In genomic region chr2:8392098-8392844, GRCh38 we compare ENCODE assay signal across 1 cellular context.
TF ChIP-seq lines count a peak whose summit lies in the region.

No MANE protein-coding gene starts in this region.

TF ChIP-seq in HepG2, 621 proteins besides CTCF, POLR2A, EP300 and RAD21 (continued from another document and continues in another):
- TF ChIP-seq ZBTB40 (IDR thresholded peaks at IDR 0.05) (no peak), ZBTB40 (CRISPR knock-in tag; IDR thresholded peaks at IDR 0.05) (0 out of 2 replicates have a peak, but pooled peaks have one; percentile 39), ATM (IDR thresholded peaks at IDR 0.05; ENCODE audit: borderline replicate concordance) (no peak), ZNF652 (CRISPR knock-in tag; IDR thresholded peaks at IDR 0.05; ENCODE audit: borderline replicate concordance, low read depth) (no peak), RBAK (CRISPR knock-in tag; IDR thresholded peaks at IDR 0.05) (no peak), PRMT3 (CRISPR knock-in tag; IDR thresholded peaks at IDR 0.05; ENCODE audit: borderline replicate concordance, low read depth) (no peak), ELF1 (CRISPR knock-in tag; IDR thresholded peaks at IDR 0.05) (no peak), RARA (CRISPR knock-in tag; IDR thresholded peaks at IDR 0.05) (peak; percentile 24; the same call in 1 of the 2 replicates), TBX2 (CRISPR knock-in tag; IDR thresholded peaks at IDR 0.05; ENCODE audit: borderline replicate concordance) (no peak), RXRB (CRISPR knock-in tag; IDR thresholded peaks at IDR 0.05; ENCODE audit: borderline replicate concordance) (0 out of 2 replicates have a peak, but pooled peaks have one; percentile 15), HCFC1 (IDR thresholded peaks at IDR 0.05; ENCODE audit: low read depth, low read length) (no peak), FOXO4 (CRISPR knock-in tag; conservative IDR thresholded peaks at IDR 0.05) (0 out of 2 replicates have a peak, but pooled peaks have one; percentile 19), SALL1 (CRISPR knock-in tag; IDR thresholded peaks at IDR 0.05) (peak; percentile 71), ARNTL (CRISPR knock-in tag; IDR thresholded peaks at IDR 0.05) (peak; percentile 49; the same call in 1 of the 2 replicates), MAZ (IDR thresholded peaks at IDR 0.05; ENCODE audit: borderline replicate concordance, low read depth, low read length) (no peak), MAZ (CRISPR knock-in tag; IDR thresholded peaks at IDR 0.05; ENCODE audit: low read depth) (0 out of 2 replicates have a peak, but pooled peaks have one; percentile 18), HMG20A (CRISPR knock-in tag; IDR thresholded peaks at IDR 0.05; ENCODE audit: borderline replicate concordance) (no peak), ARID5B (CRISPR knock-in tag; IDR thresholded peaks at IDR 0.05) (0 out of 2 replicates have a peak, but pooled peaks have one; percentile 27), GABPA (IDR thresholded peaks at IDR 0.05; ENCODE audit: low read depth, low read length) (no peak), GABPA (CRISPR knock-in tag; IDR thresholded peaks at IDR 0.05; ENCODE audit: low read depth) (0 out of 2 replicates have a peak, but pooled peaks have one; percentile 9), NRL (CRISPR knock-in tag; IDR thresholded peaks at IDR 0.05; ENCODE audit: borderline replicate concordance) (0 out of 2 replicates have a peak, but pooled peaks have one; percentile 34), WIZ (CRISPR knock-in tag; IDR thresholded peaks at IDR 0.05) (0 out of 2 replicates have a peak, but pooled peaks have one; percentile 38), HMG20B (CRISPR knock-in tag; conservative IDR thresholded peaks at IDR 0.05) (no peak), ZNF749 (CRISPR knock-in tag; IDR thresholded peaks at IDR 0.05; ENCODE audit: borderline replicate concordance) (no peak), AKNA (CRISPR knock-in tag; IDR thresholded peaks at IDR 0.05; ENCODE audit: borderline replicate concordance) (no peak), ZNF431 (CRISPR knock-in tag; IDR thresholded peaks at IDR 0.05; ENCODE audit: borderline replicate concordance, low read depth) (peak; percentile 62; the same call in 1 of the 2 replicates)
- TF ChIP-seq, protein P1, sequence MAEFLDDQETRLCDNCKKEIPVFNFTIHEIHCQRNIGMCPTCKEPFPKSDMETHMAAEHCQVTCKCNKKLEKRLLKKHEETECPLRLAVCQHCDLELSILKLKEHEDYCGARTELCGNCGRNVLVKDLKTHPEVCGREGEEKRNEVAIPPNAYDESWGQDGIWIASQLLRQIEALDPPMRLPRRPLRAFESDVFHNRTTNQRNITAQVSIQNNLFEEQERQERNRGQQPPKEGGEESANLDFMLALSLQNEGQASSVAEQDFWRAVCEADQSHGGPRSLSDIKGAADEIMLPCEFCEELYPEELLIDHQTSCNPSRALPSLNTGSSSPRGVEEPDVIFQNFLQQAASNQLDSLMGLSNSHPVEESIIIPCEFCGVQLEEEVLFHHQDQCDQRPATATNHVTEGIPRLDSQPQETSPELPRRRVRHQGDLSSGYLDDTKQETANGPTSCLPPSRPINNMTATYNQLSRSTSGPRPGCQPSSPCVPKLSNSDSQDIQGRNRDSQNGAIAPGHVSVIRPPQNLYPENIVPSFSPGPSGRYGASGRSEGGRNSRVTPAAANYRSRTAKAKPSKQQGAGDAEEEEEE (CRISPR knock-in tag; IDR thresholded peaks at IDR 0.05; ENCODE audit: borderline replicate concordance), result no peak
- TF ChIP-seq, protein P2, sequence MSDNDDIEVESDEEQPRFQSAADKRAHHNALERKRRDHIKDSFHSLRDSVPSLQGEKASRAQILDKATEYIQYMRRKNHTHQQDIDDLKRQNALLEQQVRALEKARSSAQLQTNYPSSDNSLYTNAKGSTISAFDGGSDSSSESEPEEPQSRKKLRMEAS (IDR thresholded peaks at IDR 0.05), result peak; percentile 43; the same call in 1 of the 2 replicates
- TF ChIP-seq, protein P3, sequence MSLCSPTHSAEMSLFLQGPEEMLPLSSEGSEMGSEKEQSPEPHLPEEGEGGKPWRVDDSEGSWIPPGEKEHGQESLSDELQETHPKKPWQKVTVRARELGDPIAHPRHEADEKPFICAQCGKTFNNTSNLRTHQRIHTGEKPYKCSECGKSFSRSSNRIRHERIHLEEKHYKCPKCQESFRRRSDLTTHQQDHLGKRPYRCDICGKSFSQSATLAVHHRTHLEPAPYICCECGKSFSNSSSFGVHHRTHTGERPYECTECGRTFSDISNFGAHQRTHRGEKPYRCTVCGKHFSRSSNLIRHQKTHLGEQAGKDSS (CRISPR knock-in tag; IDR thresholded peaks at IDR 0.05; ENCODE audit: borderline replicate concordance, low read depth), result no peak
- TF ChIP-seq, protein P4, sequence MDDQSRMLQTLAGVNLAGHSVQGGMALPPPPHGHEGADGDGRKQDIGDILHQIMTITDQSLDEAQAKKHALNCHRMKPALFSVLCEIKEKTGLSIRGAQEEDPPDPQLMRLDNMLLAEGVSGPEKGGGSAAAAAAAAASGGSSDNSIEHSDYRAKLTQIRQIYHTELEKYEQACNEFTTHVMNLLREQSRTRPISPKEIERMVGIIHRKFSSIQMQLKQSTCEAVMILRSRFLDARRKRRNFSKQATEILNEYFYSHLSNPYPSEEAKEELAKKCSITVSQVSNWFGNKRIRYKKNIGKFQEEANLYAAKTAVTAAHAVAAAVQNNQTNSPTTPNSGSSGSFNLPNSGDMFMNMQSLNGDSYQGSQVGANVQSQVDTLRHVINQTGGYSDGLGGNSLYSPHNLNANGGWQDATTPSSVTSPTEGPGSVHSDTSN (CRISPR knock-in tag; IDR thresholded peaks at IDR 0.05; ENCODE audit: borderline replicate concordance), result no peak
